In the genomic region with DNA sequence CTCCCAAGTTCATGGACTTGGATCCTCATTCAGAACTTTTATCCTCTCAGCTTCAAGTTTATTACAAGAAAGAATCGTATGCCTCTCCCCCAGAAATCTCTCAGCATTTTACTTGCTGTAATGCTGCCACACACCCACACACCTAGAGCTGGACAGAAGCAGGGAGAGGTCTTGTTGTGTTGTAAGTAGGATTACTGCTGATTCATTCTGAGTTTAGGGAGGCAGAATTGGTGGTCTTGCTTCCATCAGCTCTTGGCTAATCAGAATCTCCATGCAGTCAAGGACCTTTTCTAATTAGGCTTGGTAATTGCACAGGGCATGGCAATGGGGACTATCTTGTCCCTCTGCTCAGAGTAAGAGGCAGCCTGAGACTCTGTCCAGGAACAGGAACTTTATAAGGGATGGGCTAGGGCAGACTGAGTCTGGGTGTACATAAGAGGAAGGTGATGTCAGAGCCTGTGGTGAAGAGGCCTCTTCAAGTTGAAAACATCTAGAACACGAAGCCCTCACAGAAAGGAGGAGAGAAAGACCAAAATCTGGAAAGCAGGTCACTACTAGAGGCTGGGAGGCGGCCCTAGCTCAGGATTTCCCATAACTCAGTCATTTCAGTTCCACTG, we compare ENCODE assay signal across 19 cellular contexts.
A peak's percentile ranks its signal among the peaks of the same experiment; 100 is the strongest.
DNase-seq lines count a peak whose midpoint lies in the region; TF ChIP-seq lines count a peak whose summit lies in the region.
"Had no signal": no experiment of that assay in that cellular context is flagged by ENCODE, and none has a peak within 500 bp of the region (broad histone marks: within the 10 kb centered on the region; RNA-seq: fewer than 3 reads in every experiment).

No MANE protein-coding gene starts in this region.

- H3K4me3 ChIP-seq in fibroblast of pulmonary artery (replicated peaks; ENCODE audit: low read depth, low read length), result no peak overlapping the region
- H3K4me3 ChIP-seq: thoracic aorta had no signal

- DNase-seq in SIG-M5 treated with dmso at 0.1 percent for 504 hours (lab: John Stamatoyannopoulos, UW; ENCODE audit: unreplicated experiment) (peak; percentile 51), SIG-M5 (lab: John Stamatoyannopoulos, UW) (no peak), NOMO-1 treated with DMSO at 0.1 percent for 48 hours (lab: John Stamatoyannopoulos, UW; ENCODE audit: unreplicated experiment) (peak; percentile 78), fibroblast of pulmonary artery (ENCODE audit: low read depth) (peak; percentile 36), pons (ENCODE audit: low spot score) (peak; percentile 67), NCI-H146 treated with DMSO at 0.1 percent for 48 hours (lab: John Stamatoyannopoulos, UW; ENCODE audit: unreplicated experiment) (no peak), ACHN (no peak)
- DNase-seq in activated CD4-positive, alpha-beta T cell treated with anti-CD3 and anti-CD28 coated beads for 4 hours, result no peak
- DNase-seq: activated CD4-positive, CD25-positive, alpha-beta regulatory T cell; CD4-positive, alpha-beta T cell; dermis blood vessel endothelial cell; DMS79 treated with DMSO at 0.1 percent for 48 hours; erythroblast; HFFc6; IMR-90; NCI-H1048; NCI-H82; stimulated activated CD4-positive, alpha-beta T cell treated with anti-CD3 and anti-CD28 coated beads, Interleukin-4, amount 100 ng/mL, for 24 hours had no signal

- in situ Hi-C loops in ACHN (cut with HindIII; ENCODE audit: low pct_ligation_motif_present, low pct_unique_long_range_greater_than_20kb, low sequenced_read_pairs), result no loop called here

- no peak for TF ChIP-seq CTCF in fibroblast of pulmonary artery (IDR thresholded peaks at IDR 0.05; ENCODE audit: low read length, missing control alignments)

Comparison
In these comparisons a context has a peak if more than half of its experiments do, and no peak if none do; other contexts are left out.
1. DNase-seq: peak in SIG-M5 treated with dmso at 0.1 percent for 504 hours (single experiment), NOMO-1 treated with DMSO at 0.1 percent for 48 hours (single experiment), fibroblast of pulmonary artery (single experiment) and pons (single experiment); none in SIG-M5 (single experiment), activated CD4-positive, alpha-beta T cell treated with anti-CD3 and anti-CD28 coated beads for 4 hours (0 of 2), NCI-H146 treated with DMSO at 0.1 percent for 48 hours (single experiment) and ACHN (single experiment).